In the genomic region with DNA sequence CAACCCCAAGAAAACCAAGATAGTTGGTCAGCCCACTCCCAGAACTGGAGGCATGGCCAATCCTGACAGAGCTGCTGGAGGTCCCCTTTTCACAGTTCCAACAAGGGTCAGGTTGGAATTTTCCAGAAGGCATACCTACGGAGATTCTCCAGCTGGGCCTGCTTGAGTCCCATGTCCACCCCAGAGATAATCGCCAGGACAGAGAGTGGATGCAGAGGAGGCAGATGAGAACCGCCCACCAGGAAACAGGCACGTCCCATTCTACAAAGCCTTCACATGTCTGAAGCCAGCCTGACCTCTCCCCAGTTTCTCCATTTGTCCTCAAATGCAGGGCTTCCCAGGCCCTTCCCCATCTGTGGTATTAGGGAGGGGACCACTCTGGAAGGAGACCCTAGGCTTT, we compare ENCODE assay signal across 10 cellular contexts. TPM values are rescaled to one million over a fixed set of nuclear protein-coding genes. Genes with fewer than 3 reads are reported as not detected.
DNase-seq lines count a peak whose midpoint lies in the region; ATAC-seq and TF ChIP-seq lines count a peak whose summit lies in the region.
"Had no signal": no experiment of that assay in that cellular context is flagged by ENCODE, and none has a peak within 500 bp of the region (broad histone marks: within the 10 kb centered on the region; RNA-seq: fewer than 3 reads in every experiment).

No MANE protein-coding gene starts in this region.

- no peaks in the 10 kb centered on the region for H3K9me3 ChIP-seq in Panc1 (ENCODE audit: control insufficient read depth, insufficient read depth, low read depth, low read length)
- H3K9me3 ChIP-seq in effector memory CD4-positive, alpha-beta T cell (ENCODE audit: control insufficient read depth, low read length), result no peaks in the 10 kb centered on the region
- H3K9me3 ChIP-seq: body of pancreas, sigmoid colon had no signal

- DNase-seq in Daoy (ENCODE audit: low read depth) (peak; percentile 26), Panc1 (ENCODE audit: low read depth, low spot score) (no peak), posterior vena cava (ENCODE audit: low spot score) (peak; percentile 45), AG20443 (ENCODE audit: low spot score) (no peak), AML-193 (lab: John Stamatoyannopoulos, UW) (no peak), sciatic nerve (ENCODE audit: low spot score) (no peak)
- DNase-seq in effector memory CD4-positive, alpha-beta T cell, result no peak
- DNase-seq: NCI-H187, sigmoid colon had no signal

- peak overlapping the region; percentile 59 for H3K27ac ChIP-seq in Panc1 (ENCODE audit: low read length)
- peak overlapping the region; percentile 55 for H3K27ac ChIP-seq in effector memory CD4-positive, alpha-beta T cell (ENCODE audit: insufficient read depth, low read length, poor library complexity, severe bottlenecking)

- ATAC-seq in Panc1, result no peak
- no peak for ATAC-seq in sciatic nerve
- ATAC-seq: body of pancreas had no signal

- in situ Hi-C loops in Panc1 (cut with HindIII; ENCODE audit: low pct_unique_long_range_greater_than_20kb, low sequenced_read_pairs), result no loop called here

- H3K4me3 ChIP-seq in Panc1 (ENCODE audit: low read depth in 2 of 2, low read length in 2 of 2), result no peak overlapping the region
- no peak overlapping the region for H3K4me3 ChIP-seq in effector memory CD4-positive, alpha-beta T cell (ENCODE audit: insufficient read depth, low read depth, low read length, poor library complexity, severe bottlenecking)
- H3K4me3 ChIP-seq: body of pancreas, sigmoid colon had no signal

- CTCF ChIA-PET in Panc1 (lab: Charles Lee), result no interaction called here

- H3K27me3 ChIP-seq in Panc1 (ENCODE audit: control insufficient read depth, insufficient read depth, low read length), result no peaks in the 10 kb centered on the region
- no peaks in the 10 kb centered on the region for H3K27me3 ChIP-seq in effector memory CD4-positive, alpha-beta T cell (replicated peaks; ENCODE audit: control insufficient read depth, insufficient read depth, low read length, poor library complexity, severe bottlenecking)
- H3K27me3 ChIP-seq: body of pancreas, sigmoid colon had no signal

- no TSS peak for BruUV-seq in Panc1 (replicated peaks; lab: Mats Ljungman, UMichigan)

- intact Hi-C loops in Panc1 (cut with micrococcal nuclease; ENCODE audit: unreplicated experiment) (no loop called here), posterior vena cava (cut with DNase I) (no loop called here), sciatic nerve (cut with DNase I) (no loop called here)

- no peak for TF ChIP-seq CTCF in Panc1 (IDR thresholded peaks at IDR 0.05)

- H3K36me3 ChIP-seq in Panc1 (ENCODE audit: control insufficient read depth, insufficient read depth, low read length), result no peaks in the 10 kb centered on the region
- no peaks in the 10 kb centered on the region for H3K36me3 ChIP-seq in effector memory CD4-positive, alpha-beta T cell (ENCODE audit: control insufficient read depth, insufficient read depth, low read length)
- H3K36me3 ChIP-seq: sigmoid colon had no signal

- POLR2A ChIA-PET in Panc1 (lab: Charles Lee), result no interaction called here

- H3K4me1 ChIP-seq in Panc1 (ENCODE audit: control insufficient read depth, insufficient read depth, low read length), result peaks cover 23% of the 10 kb centered on the region
- peaks cover 28% of the 10 kb centered on the region for H3K4me1 ChIP-seq in effector memory CD4-positive, alpha-beta T cell (ENCODE audit: control insufficient read depth, insufficient read depth, low read length, poor library complexity, severe bottlenecking)

RNA-seq across cellular contexts. Expression of a gene that starts 47.4 kb away (rescaled TPM):
- total RNA-seq in Daoy (2014; rRNA removed; shearing (Covaris generic)), result 80.7 and 84.8 TPM in 2 replicates
- 21.3 TPM for total RNA-seq in Panc1 (2021; ENCODE audit: unreplicated experiment)
- 9.3 TPM for polyA plus RNA-seq in Panc1 (2012; ENCODE audit: insufficient read length)
- 10 to 100 TPM; 23.8 to 28.4 TPM for total RNA-seq in posterior vena cava
- 29.8 TPM for total RNA-seq in sciatic nerve

Comparison
In these comparisons a context has a peak if more than half of its experiments do, and no peak if none do; other contexts are left out.
1. DNase-seq: peak in Daoy (single experiment) and posterior vena cava (single experiment); none in Panc1 (single experiment), effector memory CD4-positive, alpha-beta T cell (0 of 3), AG20443 (single experiment), AML-193 (0 of 2) and sciatic nerve (single experiment).